Comparison of ENCODE assay signal across 1 cellular context in the genomic region with DNA sequence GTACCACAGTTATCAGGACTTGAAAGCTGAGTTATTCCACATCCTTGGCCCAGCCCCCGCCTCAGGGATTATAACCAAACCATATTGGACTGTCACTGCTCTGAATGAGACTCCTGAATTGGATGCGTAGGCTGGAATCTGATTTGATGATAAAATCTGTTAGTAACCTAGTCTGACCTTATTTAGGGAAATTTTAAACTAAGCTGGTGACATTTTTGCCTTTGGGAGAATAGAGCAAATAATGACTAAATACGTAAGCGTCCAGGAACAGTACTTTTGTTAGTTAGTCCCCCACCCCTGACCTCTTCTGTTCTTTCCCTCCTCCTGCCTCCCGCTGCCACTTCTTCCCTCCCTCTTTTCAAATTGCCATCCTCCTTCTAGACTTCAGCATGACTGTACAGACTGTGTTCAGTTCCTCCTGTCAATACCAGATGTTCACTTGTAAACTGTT.
TF ChIP-seq lines count a peak whose summit lies in the region.

No MANE protein-coding gene starts in this region.

TF ChIP-seq in GM23338, 12 proteins besides CTCF, POLR2A, EP300 and RAD21 (continued from another document):
- TF ChIP-seq, protein P1, sequence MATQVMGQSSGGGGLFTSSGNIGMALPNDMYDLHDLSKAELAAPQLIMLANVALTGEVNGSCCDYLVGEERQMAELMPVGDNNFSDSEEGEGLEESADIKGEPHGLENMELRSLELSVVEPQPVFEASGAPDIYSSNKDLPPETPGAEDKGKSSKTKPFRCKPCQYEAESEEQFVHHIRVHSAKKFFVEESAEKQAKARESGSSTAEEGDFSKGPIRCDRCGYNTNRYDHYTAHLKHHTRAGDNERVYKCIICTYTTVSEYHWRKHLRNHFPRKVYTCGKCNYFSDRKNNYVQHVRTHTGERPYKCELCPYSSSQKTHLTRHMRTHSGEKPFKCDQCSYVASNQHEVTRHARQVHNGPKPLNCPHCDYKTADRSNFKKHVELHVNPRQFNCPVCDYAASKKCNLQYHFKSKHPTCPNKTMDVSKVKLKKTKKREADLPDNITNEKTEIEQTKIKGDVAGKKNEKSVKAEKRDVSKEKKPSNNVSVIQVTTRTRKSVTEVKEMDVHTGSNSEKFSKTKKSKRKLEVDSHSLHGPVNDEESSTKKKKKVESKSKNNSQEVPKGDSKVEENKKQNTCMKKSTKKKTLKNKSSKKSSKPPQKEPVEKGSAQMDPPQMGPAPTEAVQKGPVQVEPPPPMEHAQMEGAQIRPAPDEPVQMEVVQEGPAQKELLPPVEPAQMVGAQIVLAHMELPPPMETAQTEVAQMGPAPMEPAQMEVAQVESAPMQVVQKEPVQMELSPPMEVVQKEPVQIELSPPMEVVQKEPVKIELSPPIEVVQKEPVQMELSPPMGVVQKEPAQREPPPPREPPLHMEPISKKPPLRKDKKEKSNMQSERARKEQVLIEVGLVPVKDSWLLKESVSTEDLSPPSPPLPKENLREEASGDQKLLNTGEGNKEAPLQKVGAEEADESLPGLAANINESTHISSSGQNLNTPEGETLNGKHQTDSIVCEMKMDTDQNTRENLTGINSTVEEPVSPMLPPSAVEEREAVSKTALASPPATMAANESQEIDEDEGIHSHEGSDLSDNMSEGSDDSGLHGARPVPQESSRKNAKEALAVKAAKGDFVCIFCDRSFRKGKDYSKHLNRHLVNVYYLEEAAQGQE (IDR thresholded peaks at IDR 0.05; ENCODE audit: unreplicated experiment) = no peak
- TF ChIP-seq ZNF331 (CRISPR knock-in tag; IDR thresholded peaks at IDR 0.05; ENCODE audit: low read depth) (no peak), EZH2 (IDR thresholded peaks at IDR 0.05; ENCODE audit: low read depth, unreplicated experiment) (no peak), ZNF114 (CRISPR knock-in tag; IDR thresholded peaks at IDR 0.05) (no peak), STAT1 (IDR thresholded peaks at IDR 0.05; ENCODE audit: unreplicated experiment) (no peak), CREB1 (CRISPR knock-in tag; IDR thresholded peaks at IDR 0.05; ENCODE audit: low read depth) (no peak), POLR2AphosphoS5 (IDR thresholded peaks at IDR 0.05; ENCODE audit: low read depth) (no peak), JUNB (IDR thresholded peaks at IDR 0.05; ENCODE audit: unreplicated experiment) (no peak)
- TF ChIP-seq, protein P2, sequence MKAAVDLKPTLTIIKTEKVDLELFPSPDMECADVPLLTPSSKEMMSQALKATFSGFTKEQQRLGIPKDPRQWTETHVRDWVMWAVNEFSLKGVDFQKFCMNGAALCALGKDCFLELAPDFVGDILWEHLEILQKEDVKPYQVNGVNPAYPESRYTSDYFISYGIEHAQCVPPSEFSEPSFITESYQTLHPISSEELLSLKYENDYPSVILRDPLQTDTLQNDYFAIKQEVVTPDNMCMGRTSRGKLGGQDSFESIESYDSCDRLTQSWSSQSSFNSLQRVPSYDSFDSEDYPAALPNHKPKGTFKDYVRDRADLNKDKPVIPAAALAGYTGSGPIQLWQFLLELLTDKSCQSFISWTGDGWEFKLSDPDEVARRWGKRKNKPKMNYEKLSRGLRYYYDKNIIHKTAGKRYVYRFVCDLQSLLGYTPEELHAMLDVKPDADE (IDR thresholded peaks at IDR 0.05) = no peak
